Comparison of ENCODE assay signal across 23 cellular contexts in genomic region chr1:50487725-50488124, GRCh38.
DNase-seq lines count a peak whose midpoint lies in the region; ATAC-seq, FAIRE-seq and TF ChIP-seq lines count a peak whose summit lies in the region.
"Had no signal": no experiment of that assay in that cellular context is flagged by ENCODE, and none has a peak within 500 bp of the region (broad histone marks: within the 10 kb centered on the region; RNA-seq: fewer than 3 reads in every experiment).

No MANE protein-coding gene starts in this region.

- H3K9me3 Mint-ChIP-seq in nephron: no peaks in the 10 kb centered on the region

- H4K20me1 ChIP-seq in HepG2 (ENCODE audit: insufficient read depth, low read length): no peaks in the 10 kb centered on the region
- H4K20me1 ChIP-seq: BLaER1 had no signal

- H3K9ac ChIP-seq in HepG2 (ENCODE audit: insufficient read depth, low read depth, low read length): no peak overlapping the region
- H3K9ac ChIP-seq: BLaER1 had no signal

- DNase-seq in HepG2 (ENCODE audit: low spot score) (no peak), right lobe of liver (no peak), epithelial cell of esophagus (ENCODE audit: low read depth) (peak; percentile 27), A673 (ENCODE audit: low spot score) (no peak)
- DNase-seq: ACHN; BE2C; C1 segment of cervical spinal cord; CD4-positive, alpha-beta memory T cell; CD4-positive, CD25-positive, alpha-beta regulatory T cell; CD8-positive, alpha-beta memory T cell; COR-L47; DMS 273 treated with DMSO at 0.1 percent for 48 hours; DMS79 treated with DMSO at 0.1 percent for 48 hours; GF-D8 had no signal

- H3K27ac ChIP-seq in HepG2 (ENCODE audit: extremely low read length, insufficient read depth, low read length) (no peak overlapping the region), right lobe of liver (no peak overlapping the region), A673 (ENCODE audit: low read depth, low read length, poor library complexity, severe bottlenecking) (no peak overlapping the region)
- H3K27ac ChIP-seq: 22Rv1, A549, BLaER1 had no signal

- no peaks in the 10 kb centered on the region for H3K27me3 Mint-ChIP-seq in nephron (ENCODE audit: low read depth)
- H3K27me3 Mint-ChIP-seq: CD4-positive, alpha-beta memory T cell; CD4-positive, CD25-positive, alpha-beta regulatory T cell; CD8-positive, alpha-beta memory T cell had no signal

- no peak overlapping the region for H3K4me2 ChIP-seq in HepG2 (ENCODE audit: low read depth, low read length)
- H3K4me2 ChIP-seq: A549, BLaER1 had no signal

- peaks cover 28% of the 10 kb centered on the region for H3K4me1 Mint-ChIP-seq in nephron

- TF ChIP-seq CTCF in HepG2 (CRISPR knock-in tag; IDR thresholded peaks at IDR 0.05) (no peak), right lobe of liver (IDR thresholded peaks at IDR 0.05) (no peak), epithelial cell of esophagus (IDR thresholded peaks at IDR 0.05; ENCODE audit: insufficient read depth, low read depth, low read length, missing control alignments) (no peak), nephron (IDR thresholded peaks at IDR 0.05; ENCODE audit: unreplicated experiment in 3 of 3) (no peak), A673 (conservative IDR thresholded peaks at IDR 0.05; ENCODE audit: low read depth, low read length) (no peak)

- no peaks in the 10 kb centered on the region for H3K27me3 ChIP-seq in HepG2 (ENCODE audit: control insufficient read depth in 1 of 2, insufficient read depth in 2 of 2, low read length in 2 of 2)
- no peaks in the 10 kb centered on the region for H3K27me3 ChIP-seq in right lobe of liver
- no peaks in the 10 kb centered on the region for H3K27me3 ChIP-seq in A673 (replicated peaks; ENCODE audit: insufficient read depth, low read depth, low read length, poor library complexity)
- H3K27me3 ChIP-seq: BE2C, BLaER1 had no signal

- TF ChIP-seq EP300 in HepG2 (IDR thresholded peaks at IDR 0.05; ENCODE audit: low read depth in 2 of 2, low read length in 2 of 2) (no peak), HepG2 (CRISPR knock-in tag; IDR thresholded peaks at IDR 0.05; ENCODE audit: borderline replicate concordance) (no peak)

- H3K4me3 ChIP-seq in HepG2 (replicated peaks in 1 of 3; ENCODE audit: insufficient read depth in 1 of 3, low read depth in 2 of 3, low read length in 3 of 3) (no peak overlapping the region), right lobe of liver (no peak overlapping the region), epithelial cell of esophagus (ENCODE audit: low read length) (no peak overlapping the region), A673 (ENCODE audit: low read depth, low read length, poor library complexity, severe bottlenecking) (no peak overlapping the region)
- H3K4me3 ChIP-seq: A549, BLaER1 had no signal

- H3K9me3 ChIP-seq in HepG2 (ENCODE audit: low read length): no peaks in the 10 kb centered on the region
- no peaks in the 10 kb centered on the region for H3K9me3 ChIP-seq in right lobe of liver
- no peaks in the 10 kb centered on the region for H3K9me3 ChIP-seq in A673 (ENCODE audit: low read depth, low read length, poor library complexity, severe bottlenecking)
- H3K9me3 ChIP-seq: A549, BE2C had no signal

- WGBS in HepG2 (ENCODE audit: low lambda C conversion rate): 100% methylated on average over 1 of the region's 1 CpG
- WGBS in right lobe of liver (ENCODE audit: insufficient coverage, low coverage, low lambda C conversion rate, missing lambda C conversion rate): 100% methylated on average over 1 of the region's 1 CpG

- TF ChIP-seq POLR2A in HepG2 (IDR thresholded peaks at IDR 0.05; ENCODE audit: insufficient read depth in 1 of 2, low read depth in 2 of 2, low read length in 2 of 2): no peak
- TF ChIP-seq POLR2A in right lobe of liver (IDR thresholded peaks at IDR 0.05): no peak

- no peak overlapping the region for H2AFZ ChIP-seq in HepG2 (ENCODE audit: low read length)

- no TSS peak for BruUV-seq in HepG2 (replicated peaks; lab: Mats Ljungman, UMichigan)
- BruUV-seq in A673 (replicated peaks; lab: Mats Ljungman, UMichigan): no TSS peak

- H3K79me2 ChIP-seq in HepG2 (ENCODE audit: insufficient read depth, low read length): no peaks in the 10 kb centered on the region

- peaks cover 21% of the 10 kb centered on the region for H3K36me3 Mint-ChIP-seq in nephron (ENCODE audit: low read depth)

- no peak for TF ChIP-seq RAD21 in HepG2 (CRISPR knock-in tag; IDR thresholded peaks at IDR 0.05)

- peak overlapping the region in 2 of 3 experiments; percentile 78 to 91 for H3K27ac Mint-ChIP-seq in nephron
- H3K27ac Mint-ChIP-seq: CD14-positive monocyte; CD4-positive, CD25-positive, alpha-beta regulatory T cell had no signal

- CTCF ChIA-PET in HepG2 (lab: Yijun Ruan, JAX; ENCODE audit: low intra/inter-chr PET ratio, low total read pairs) (no interaction called here), A673 (lab: Charles Lee) (no interaction called here)

- intact Hi-C loops in HepG2 (cut with micrococcal nuclease; ENCODE audit: unreplicated experiment): loop anchor here (10.0 kb wide), 1 partner anchor 117 kb away; no protein-coding TSS in a partner anchor
- intact Hi-C loops in right lobe of liver (cut with DNase I): no loop called here
- intact Hi-C loops in A673 (cut with micrococcal nuclease; ENCODE audit: unreplicated experiment): no loop called here

- H3K4me3 Mint-ChIP-seq in nephron: no peak overlapping the region
- H3K4me3 Mint-ChIP-seq: CD14-positive monocyte; CD4-positive, alpha-beta memory T cell; CD4-positive, CD25-positive, alpha-beta regulatory T cell; CD8-positive, alpha-beta memory T cell had no signal

- peaks cover 0 to 3% of the 10 kb centered on the region in 2 experiments; a peak in 1 of 5 replicates for H3K36me3 ChIP-seq in HepG2 (replicated peaks in 1 of 2; ENCODE audit: control insufficient read depth in 1 of 2, insufficient read depth in 2 of 2, low read length in 2 of 2)
- H3K36me3 ChIP-seq in right lobe of liver: peaks cover 0 to 4% (median 0%) of the 10 kb centered on the region in 4 donors
- H3K36me3 ChIP-seq in A673 (ENCODE audit: insufficient read depth, low read length, poor library complexity, severe bottlenecking): no peaks in the 10 kb centered on the region
- H3K36me3 ChIP-seq: BE2C had no signal

- H3K4me1 ChIP-seq in HepG2 (ENCODE audit: insufficient read depth, low read length) (no peaks in the 10 kb centered on the region), right lobe of liver (no peaks in the 10 kb centered on the region), A673 (ENCODE audit: insufficient read depth, low read length, poor library complexity, severe bottlenecking) (no peaks in the 10 kb centered on the region)
- H3K4me1 ChIP-seq: A549, BE2C, BLaER1 had no signal

- no peak for FAIRE-seq in HepG2 (lab: Jason Lieb, UNC)
- FAIRE-seq: A549, G401.6, GM12891, GM19239 had no signal

- POLR2A ChIA-PET in HepG2 (lab: Yijun Ruan, JAX): no interaction called here
- POLR2A ChIA-PET in A673 (lab: Charles Lee; ENCODE audit: low non-redundant PET): no interaction called here

- ATAC-seq in HepG2: no peak
- no peak for ATAC-seq in right lobe of liver
- no peak for ATAC-seq in HG03039 (IDR thresholded peaks at IDR 0.05; ENCODE audit: unreplicated experiment)
- ATAC-seq: A549 had no signal

- in situ Hi-C loops in HepG2 (cut with HindIII; ENCODE audit: extremely low pct_ligation_motif_present, low pct_unique_long_range_greater_than_20kb): no loop called here

TF ChIP-seq in HepG2, 621 proteins besides CTCF, POLR2A, EP300 and RAD21 (continues in another document):
- TF ChIP-seq NCOR1 (IDR thresholded peaks at IDR 0.05; ENCODE audit: borderline replicate concordance, low read length): no peak
- TF ChIP-seq PRDM4 (CRISPR knock-in tag; IDR thresholded peaks at IDR 0.05; ENCODE audit: borderline replicate concordance): no peak
- TF ChIP-seq CEBPB (IDR thresholded peaks at IDR 0.05; ENCODE audit: borderline replicate concordance, low read depth, low read length): peak; percentile 43; the same call in 1 of the 2 replicates
- TF ChIP-seq ERF (CRISPR knock-in tag; IDR thresholded peaks at IDR 0.05): no peak
- no peak for TF ChIP-seq ZNF776 (CRISPR knock-in tag; IDR thresholded peaks at IDR 0.05)
- no peak for TF ChIP-seq ARNTL (CRISPR knock-in tag; IDR thresholded peaks at IDR 0.05)
- no peak for TF ChIP-seq ZNF597 (CRISPR knock-in tag; IDR thresholded peaks at IDR 0.05)
- no peak for TF ChIP-seq ESRRA (CRISPR knock-in tag; IDR thresholded peaks at IDR 0.05; ENCODE audit: low read depth)
